In the genomic region with DNA sequence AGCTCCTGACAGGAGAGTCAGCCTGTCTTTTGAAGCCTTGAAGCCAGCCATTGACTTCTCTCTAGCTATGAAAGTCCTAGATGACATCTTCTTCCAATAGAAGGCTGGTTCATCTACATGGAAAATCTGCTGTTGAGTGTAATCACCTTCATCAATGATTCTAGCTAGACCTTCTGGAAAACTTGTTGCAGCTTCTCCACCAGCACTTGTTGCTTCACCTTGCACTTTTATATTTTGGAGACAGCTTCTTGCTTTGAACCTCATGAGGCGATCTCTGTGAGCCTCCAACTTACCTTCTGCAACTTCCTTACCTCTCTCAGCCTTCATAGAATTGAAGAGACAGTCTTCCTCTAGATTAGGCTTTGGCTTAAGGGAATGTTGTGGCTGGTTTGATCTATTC, we compare ENCODE assay signal across 25 cellular contexts.
"Had no signal": no experiment of that assay in that cellular context is flagged by ENCODE, and none has a peak within 500 bp of the region (broad histone marks: within the 10 kb centered on the region; RNA-seq: fewer than 3 reads in every experiment).

No MANE protein-coding gene starts in this region.

- H3K4me3 ChIP-seq: colonic mucosa, coronary artery, dorsolateral prefrontal cortex, esophagus muscularis mucosa, esophagus squamous epithelium, gastrocnemius medialis, gastroesophageal sphincter, heart left ventricle, heart right ventricle had no signal

- H3K27me3 Mint-ChIP-seq: dendritic cell treated with granulocyte-macrophage colony-stimulating factor and Interleukin-4, amounts not matched to agents 40 ng/mL and 50 ng/mL, for 4 days had no signal

- H3K4me3 Mint-ChIP-seq: dendritic cell treated with granulocyte-macrophage colony-stimulating factor and Interleukin-4, amounts not matched to agents 40 ng/mL and 50 ng/mL, for 4 days; effector memory CD8-positive, alpha-beta T cell; endodermal cell had no signal

- H3K4me1 ChIP-seq: esophagus muscularis mucosa, esophagus squamous epithelium, foreskin keratinocyte, gastrocnemius medialis, gastroesophageal sphincter, heart left ventricle, heart right ventricle had no signal

- ATAC-seq: effector memory CD8-positive, alpha-beta T cell; esophagus mucosa; foreskin keratinocyte; gastrocnemius medialis; gastroesophageal sphincter; heart left ventricle; heart right ventricle had no signal

- H3K27me3 ChIP-seq: colonic mucosa, dorsolateral prefrontal cortex, esophagus squamous epithelium, gastrocnemius medialis, gastroesophageal sphincter, heart left ventricle, heart right ventricle had no signal

- H3K27ac Mint-ChIP-seq: dendritic cell treated with granulocyte-macrophage colony-stimulating factor and Interleukin-4, amounts not matched to agents 40 ng/mL and 50 ng/mL, for 4 days; endodermal cell had no signal

- H3K9me3 ChIP-seq: colonic mucosa, esophagus muscularis mucosa, esophagus squamous epithelium, gastrocnemius medialis, gastroesophageal sphincter, heart left ventricle, heart right ventricle had no signal

- H3K27ac ChIP-seq: colonic mucosa, coronary artery, dorsolateral prefrontal cortex, epithelial cell of prostate, esophagus muscularis mucosa, esophagus squamous epithelium, foreskin keratinocyte, gastrocnemius medialis, gastroesophageal sphincter, heart left ventricle, heart right ventricle had no signal

- H3K9me3 Mint-ChIP-seq: dendritic cell treated with granulocyte-macrophage colony-stimulating factor and Interleukin-4, amounts not matched to agents 40 ng/mL and 50 ng/mL, for 4 days; effector memory CD8-positive, alpha-beta T cell; endodermal cell had no signal

- H3K36me3 ChIP-seq: colonic mucosa, esophagus muscularis mucosa, esophagus squamous epithelium, gastrocnemius medialis, gastroesophageal sphincter had no signal

- DNase-seq: colonic mucosa; cortex of kidney; dermis blood vessel endothelial cell; dorsolateral prefrontal cortex; effector CD4-positive, alpha-beta T cell; effector CD8-positive, alpha-beta T cell; effector memory CD4-positive, alpha-beta T cell; effector memory CD8-positive, alpha-beta T cell; endodermal cell; erythroblast; esophagus squamous epithelium; foreskin fibroblast; foreskin keratinocyte; foreskin melanocyte; gastrocnemius medialis; glutamatergic neuron; head of caudate nucleus; heart left ventricle; heart right ventricle had no signal
